24 cellular contexts compared by ENCODE assay signal in genomic region chr11:61148016-61148640, GRCh38. TPM values are rescaled to one million over a fixed set of nuclear protein-coding genes. Genes with fewer than 3 reads are reported as not detected.
DNase-seq lines count a peak whose midpoint lies in the region; ATAC-seq, FAIRE-seq and TF ChIP-seq lines count a peak whose summit lies in the region.
"Had no signal": no experiment of that assay in that cellular context is flagged by ENCODE, and none has a peak within 500 bp of the region (broad histone marks: within the 10 kb centered on the region; RNA-seq: fewer than 3 reads in every experiment).

No MANE protein-coding gene starts in this region.

- intact Hi-C loops in A673 (cut with micrococcal nuclease; ENCODE audit: unreplicated experiment) = no loop called here
- intact Hi-C loops in CD4-positive, alpha-beta memory T cell (cut with micrococcal nuclease) = no loop called here

- H3K9me3 ChIP-seq in neuronal stem cell (replicated peaks in 1 of 2; ENCODE audit: control insufficient read depth in 2 of 2, insufficient read depth in 1 of 2, low read depth in 1 of 2, low read length in 2 of 2) (no peaks in the 10 kb centered on the region), A673 (ENCODE audit: low read depth, low read length, poor library complexity, severe bottlenecking) (no peaks in the 10 kb centered on the region)
- no peaks in the 10 kb centered on the region for H3K9me3 ChIP-seq in CD4-positive, alpha-beta memory T cell (ENCODE audit: control insufficient read depth in 1 of 2, low read length in 2 of 2)
- H3K9me3 ChIP-seq: esophagus squamous epithelium, heart left ventricle, SJSA1, uterus had no signal

- no peak overlapping the region for H2BK120ac ChIP-seq in neuronal stem cell (ENCODE audit: low read depth, low read length)

- no peak overlapping the region for H3K9ac ChIP-seq in neuronal stem cell (ENCODE audit: low read depth, low read length, poor library complexity)

- no peaks in the 10 kb centered on the region for H3K27me3 ChIP-seq in neuronal stem cell (ENCODE audit: control insufficient read depth in 3 of 3, insufficient read depth in 3 of 3, low read depth in 1 of 3, low read length in 3 of 3)
- no peaks in the 10 kb centered on the region for H3K27me3 ChIP-seq in A673 (replicated peaks; ENCODE audit: insufficient read depth, low read depth, low read length, poor library complexity)
- H3K27me3 ChIP-seq in foreskin keratinocyte = no peaks in the 10 kb centered on the region
- H3K27me3 ChIP-seq in CD4-positive, alpha-beta memory T cell (ENCODE audit: insufficient read depth, low read length) = no peaks in the 10 kb centered on the region
- H3K27me3 ChIP-seq: brain microvascular endothelial cell, esophagus squamous epithelium, heart left ventricle, SJSA1, uterus had no signal

- no peak for TF ChIP-seq CTCF in WTC11 (IDR thresholded peaks at IDR 0.05)
- no peak for TF ChIP-seq CTCF in A673 (conservative IDR thresholded peaks at IDR 0.05; ENCODE audit: low read depth, low read length)
- no peak for TF ChIP-seq CTCF in foreskin keratinocyte (conservative IDR thresholded peaks at IDR 0.05)

- H3K4me1 ChIP-seq in neuronal stem cell (ENCODE audit: control insufficient read depth in 2 of 2, insufficient read depth in 1 of 2, low read depth in 1 of 2, low read length in 2 of 2) (peaks cover 28 to 46% of the 10 kb centered on the region in 2 donors), A673 (ENCODE audit: insufficient read depth, low read length, poor library complexity, severe bottlenecking) (peaks cover 6% of the 10 kb centered on the region), foreskin keratinocyte (peaks cover 7% of the 10 kb centered on the region)
- no peaks in the 10 kb centered on the region for H3K4me1 ChIP-seq in CD4-positive, alpha-beta memory T cell (ENCODE audit: insufficient read depth, low read length)

- H3K27me3 Mint-ChIP-seq in WTC11 (ENCODE audit: low read depth) = no peaks in the 10 kb centered on the region
- H3K27me3 Mint-ChIP-seq in CD4-positive, alpha-beta memory T cell = no peaks in the 10 kb centered on the region
- H3K27me3 Mint-ChIP-seq: activated naive CD4-positive, alpha-beta T cell treated with anti-CD3 and anti-CD28 coated beads, Interleukin-2, amount 10 ng/mL, durations not matched to agents 7 days and 5 days; stimulated activated naive B cell treated with anti-CD40 and anti-IgM and Interleukin-4, amounts not matched to agents 10 μg/mL and 1 μg/mL and 100 μg/mL, for 72 hours had no signal

- H2BK15ac ChIP-seq in neuronal stem cell (ENCODE audit: low read length) = no peak overlapping the region

- H3K79me1 ChIP-seq in neuronal stem cell (ENCODE audit: low read depth, low read length) = peaks cover 17% of the 10 kb centered on the region

- H3K27ac ChIP-seq in neuronal stem cell (replicated peaks; ENCODE audit: low read length) = no peak overlapping the region
- no peak overlapping the region for H3K27ac ChIP-seq in A673 (ENCODE audit: low read depth, low read length, poor library complexity, severe bottlenecking)
- H3K27ac ChIP-seq in foreskin keratinocyte = no peak overlapping the region
- H3K27ac ChIP-seq in CD4-positive, alpha-beta memory T cell (ENCODE audit: low read depth, low read length) = no peak overlapping the region
- H3K27ac ChIP-seq: brain microvascular endothelial cell, esophagus squamous epithelium, heart left ventricle, HL-60, SJSA1, uterus had no signal

- no peak overlapping the region for H2AK5ac ChIP-seq in neuronal stem cell (ENCODE audit: low read depth, low read length)

- H3K18ac ChIP-seq in neuronal stem cell (ENCODE audit: low read length) = no peak overlapping the region

- ATAC-seq in WTC11 = no peak
- no peak for ATAC-seq in foreskin keratinocyte
- ATAC-seq: heart left ventricle had no signal

- H3K4ac ChIP-seq in neuronal stem cell (ENCODE audit: low read length) = no peak overlapping the region

- no peaks in the 10 kb centered on the region for H3K9me3 Mint-ChIP-seq in WTC11
- peaks cover 0 to 2% (median 0%) of the 10 kb centered on the region in 8 donors for H3K9me3 Mint-ChIP-seq in CD4-positive, alpha-beta memory T cell
- H3K9me3 Mint-ChIP-seq: activated naive CD4-positive, alpha-beta T cell treated with anti-CD3 and anti-CD28 coated beads, Interleukin-2, amount 10 ng/mL, durations not matched to agents 7 days and 5 days; stimulated activated naive B cell treated with anti-CD40 and anti-IgM and Interleukin-4, amounts not matched to agents 10 μg/mL and 1 μg/mL and 100 μg/mL, for 72 hours had no signal

- WGBS in neuronal stem cell (ENCODE audit: extremely low coverage in 2 of 2, insufficient read length in 2 of 2, insufficient replicate concordance in 1 of 2), 2 donors = no CpG with 5 or more reads among the region's 10 CpGs

- no TSS peak for BruUV-seq in A673 (replicated peaks; lab: Mats Ljungman, UMichigan)

- H4K8ac ChIP-seq in neuronal stem cell (ENCODE audit: low read depth, low read length) = no peak overlapping the region

- H3K4me1 Mint-ChIP-seq in WTC11 = peaks cover 51% of the 10 kb centered on the region
- peaks cover 6 to 15% (median 6%) of the 10 kb centered on the region in 4 donors for H3K4me1 Mint-ChIP-seq in CD4-positive, alpha-beta memory T cell

- H3K4me3 ChIP-seq in neuronal stem cell (ENCODE audit: low read length in 2 of 2) (peak overlapping the region in 1 of 2 donors; percentile 31), A673 (ENCODE audit: low read depth, low read length, poor library complexity, severe bottlenecking) (no peak overlapping the region)
- no peak overlapping the region for H3K4me3 ChIP-seq in CD4-positive, alpha-beta memory T cell (ENCODE audit: low read length in 2 of 2)
- H3K4me3 ChIP-seq: esophagus squamous epithelium, heart left ventricle, SJSA1, uterus had no signal

- no peak overlapping the region for H2BK5ac ChIP-seq in neuronal stem cell (ENCODE audit: low read length)

- CTCF ChIA-PET in WTC11 (lab: Charles Lee) (interaction anchor here (0.9 to 1.7 kb wide), 2 partner anchors 11 to 106 kb away, joined by 3 to 4 read pairs; no protein-coding TSS in a partner anchor), A673 (lab: Charles Lee) (interaction anchor here (0.6 kb wide), 1 partner anchor 9 kb away, joined by 6 read pairs; no protein-coding TSS in a partner anchor)
- CTCF ChIA-PET in CD4-positive, alpha-beta memory T cell (lab: Charles Lee; ENCODE audit: partially characterized antibody) = interaction anchor here (1.0 kb wide), 1 partner anchor 39 kb away, joined by 3 read pairs; no protein-coding TSS in a partner anchor

- H2AFZ ChIP-seq in neuronal stem cell (ENCODE audit: low read length) = no peak overlapping the region

- no peak overlapping the region for H3K23ac ChIP-seq in neuronal stem cell (ENCODE audit: low read depth, low read length, poor library complexity)

- DNase-seq in COLO668 (lab: John Stamatoyannopoulos, UW; ENCODE audit: unreplicated experiment) = peak; percentile 35
- DNase-seq in NCI-H146 (lab: John Stamatoyannopoulos, UW) = peak; percentile 85
- DNase-seq in WTC11 (ENCODE audit: low spot score) = no peak
- no peak for DNase-seq in neuronal stem cell (ENCODE audit: low spot score)
- DNase-seq in urothelium cell line (ENCODE audit: low spot score) = no peak
- DNase-seq in A673 (ENCODE audit: low spot score) = no peak
- no peak for DNase-seq in foreskin keratinocyte
- no peak for DNase-seq in CD4-positive, alpha-beta memory T cell
- DNase-seq: activated CD4-positive, alpha-beta T cell treated with anti-CD3 and anti-CD28 coated beads for 48 hours; activated naive CD4-positive, alpha-beta T cell treated with anti-CD3 and anti-CD28 coated beads, Interleukin-2, amount 10 ng/mL, durations not matched to agents 7 days and 5 days; brain microvascular endothelial cell; Calu3; esophagus squamous epithelium; islet precursor cell; midbrain; NCI-H1694 treated with DMSO at 0.1 percent for 48 hours; small intestine; stimulated activated naive B cell treated with anti-CD40 and anti-IgM and Interleukin-4, amounts not matched to agents 10 μg/mL and 1 μg/mL and 100 μg/mL, for 72 hours; T1000; uterus had no signal

- H2BK12ac ChIP-seq in neuronal stem cell (ENCODE audit: low read length) = no peak overlapping the region

- H3K36me3 ChIP-seq in neuronal stem cell (replicated peaks in 1 of 2; ENCODE audit: control insufficient read depth in 2 of 2, insufficient read depth in 2 of 2, low read length in 2 of 2) = no peaks in the 10 kb centered on the region
- H3K36me3 ChIP-seq in A673 (ENCODE audit: insufficient read depth, low read length, poor library complexity, severe bottlenecking) = no peaks in the 10 kb centered on the region
- H3K36me3 ChIP-seq in CD4-positive, alpha-beta memory T cell (ENCODE audit: insufficient read depth, low read length) = no peaks in the 10 kb centered on the region
- H3K36me3 ChIP-seq: brain microvascular endothelial cell, uterus had no signal

- H3K4me2 ChIP-seq in neuronal stem cell (ENCODE audit: insufficient read depth, low read length, poor library complexity, severe bottlenecking) = no peak overlapping the region

- H3K4me3 Mint-ChIP-seq in WTC11 = no peak overlapping the region
- H3K4me3 Mint-ChIP-seq in CD4-positive, alpha-beta memory T cell = no peak overlapping the region
- H3K4me3 Mint-ChIP-seq: activated naive CD4-positive, alpha-beta T cell treated with anti-CD3 and anti-CD28 coated beads, Interleukin-2, amount 10 ng/mL, durations not matched to agents 7 days and 5 days; stimulated activated naive B cell treated with anti-CD40 and anti-IgM and Interleukin-4, amounts not matched to agents 10 μg/mL and 1 μg/mL and 100 μg/mL, for 72 hours had no signal

- H3K36me3 Mint-ChIP-seq in WTC11 = no peaks in the 10 kb centered on the region
- peaks cover 0 to 4% of the 10 kb centered on the region in 2 donors for H3K36me3 Mint-ChIP-seq in CD4-positive, alpha-beta memory T cell
- H3K36me3 Mint-ChIP-seq: activated naive CD4-positive, alpha-beta T cell treated with anti-CD3 and anti-CD28 coated beads, Interleukin-2, amount 10 ng/mL, durations not matched to agents 7 days and 5 days had no signal

- no peak for FAIRE-seq in urothelium cell line (lab: Jason Lieb, UNC)
- FAIRE-seq: small intestine had no signal

- peak overlapping the region; percentile 77; the same call in 1 of the 2 replicates for H3K27ac Mint-ChIP-seq in WTC11
- H3K27ac Mint-ChIP-seq in CD4-positive, alpha-beta memory T cell = no peak overlapping the region
- H3K27ac Mint-ChIP-seq: activated naive CD4-positive, alpha-beta T cell treated with anti-CD3 and anti-CD28 coated beads, Interleukin-2, amount 10 ng/mL, durations not matched to agents 7 days and 5 days; stimulated activated naive B cell treated with anti-CD40 and anti-IgM and Interleukin-4, amounts not matched to agents 10 μg/mL and 1 μg/mL and 100 μg/mL, for 72 hours had no signal

- POLR2A ChIA-PET in WTC11 (lab: Charles Lee) = interaction anchor here (0.6 to 1.9 kb wide), 3 partner anchors 9 to 163 kb away, joined by 3 to 6 read pairs (median 3); no protein-coding TSS in a partner anchor
- POLR2A ChIA-PET in A673 (lab: Charles Lee; ENCODE audit: low non-redundant PET) = interaction anchor here (0.5 to 0.6 kb wide), 3 partner anchors 28 to 820 kb away, joined by 3 read pairs; partner anchors contain the start of gene TMEM216
- POLR2A ChIA-PET in CD4-positive, alpha-beta memory T cell (lab: Charles Lee; ENCODE audit: partially characterized antibody) = interaction anchor here (1.0 kb wide), 1 partner anchor 19 kb away, joined by 4 read pairs; no protein-coding TSS in a partner anchor

- no peak overlapping the region for H4K91ac ChIP-seq in neuronal stem cell (ENCODE audit: low read depth, low read length, poor library complexity)

- H3K14ac ChIP-seq in neuronal stem cell (ENCODE audit: low read length) = peak overlapping the region; percentile 48

RNA-seq across cellular contexts. Expression of gene VPS37C, which starts 13.1 kb away (rescaled TPM):
- 22.2 to 23.9 TPM (median 23.4 TPM) in 3 replicates for total RNA-seq in WTC11 (2021)
- 13.9 TPM for polyA plus RNA-seq in neuronal stem cell (2013, experiment 1 of 2)
- 14.1 TPM for polyA plus RNA-seq in neuronal stem cell (2013, experiment 2 of 2)
- 29.7 and 32.7 TPM in 2 replicates for total RNA-seq in A673 (2021)
- total RNA-seq in foreskin keratinocyte = 11.5 and 14.2 TPM in 2 replicates
- polyA plus RNA-seq in foreskin keratinocyte = 11.1 TPM in 2 replicates
- 1 to 10 TPM; 7.3 to 7.9 TPM for total RNA-seq in CD4-positive, alpha-beta memory T cell
- under 1 TPM; 0.25 to 0.93 TPM for polyA plus RNA-seq in CD4-positive, alpha-beta memory T cell

RNA-seq across cellular contexts. Expression of gene CD5, which starts 45.8 kb away (rescaled TPM):
- 0.30 to 0.37 TPM (median 0.32 TPM) in 3 replicates for total RNA-seq in WTC11 (2021)
- not detected for polyA plus RNA-seq in neuronal stem cell (2013, experiment 1 of 2)
- not detected for polyA plus RNA-seq in neuronal stem cell (2013, experiment 2 of 2)
- total RNA-seq in A673 (2021) = not detected in 2 replicates
- not detected in 2 replicates for total RNA-seq in foreskin keratinocyte
- polyA plus RNA-seq in foreskin keratinocyte = not detected in 2 replicates
- total RNA-seq in CD4-positive, alpha-beta memory T cell = 100 to 1,000 TPM; 283 to 289 TPM
- polyA plus RNA-seq in CD4-positive, alpha-beta memory T cell = 100 to 1,000 TPM; 170 to 323 TPM
- total RNA-seq: Calu3, osteocyte, SJSA1 had no signal

RNA-seq across cellular contexts. Expression of gene PGA3, which starts 55.2 kb away (rescaled TPM):
- total RNA-seq in WTC11 (2021) = 0.20 to 0.37 TPM in 2 of 3 replicates, not detected in the other
- 0.14 TPM for polyA plus RNA-seq in neuronal stem cell (2013, experiment 1 of 2)
- polyA plus RNA-seq in neuronal stem cell (2013, experiment 2 of 2) = 0.14 TPM
- not detected in 2 replicates for total RNA-seq in A673 (2021)
- not detected in 2 replicates for total RNA-seq in foreskin keratinocyte
- polyA plus RNA-seq in foreskin keratinocyte = not detected in 2 replicates
- not detected for total RNA-seq in CD4-positive, alpha-beta memory T cell
- polyA plus RNA-seq in CD4-positive, alpha-beta memory T cell = not detected
- total RNA-seq: Calu3, esophagus squamous epithelium, osteocyte, SJSA1 had no signal

Comparison
In these comparisons a context has a peak if more than half of its experiments do, and no peak if none do; other contexts are left out.
1. DNase-seq: peak in COLO668 (single experiment) and NCI-H146 (single experiment); none in WTC11 (single experiment), neuronal stem cell (single experiment), urothelium cell line (single experiment), A673 (single experiment), foreskin keratinocyte (0 of 2) and CD4-positive, alpha-beta memory T cell (0 of 5).
2. RNA of gene CD5, which starts 45.8 kb away (total RNA-seq): 283 to 289 TPM in CD4-positive, alpha-beta memory T cell; 0.30 to 0.37 TPM in WTC11, not detected in A673 and not detected in foreskin keratinocyte; every median in the first group is over 100 times any median in the second.